ENCODE assay signal across 17 cellular contexts in genomic region chr11:103892603-103893002, GRCh38.
DNase-seq lines count a peak whose midpoint lies in the region; ATAC-seq and TF ChIP-seq lines count a peak whose summit lies in the region.
"Had no signal": no experiment of that assay in that cellular context is flagged by ENCODE, and none has a peak within 500 bp of the region (broad histone marks: within the 10 kb centered on the region; RNA-seq: fewer than 3 reads in every experiment).

No MANE protein-coding gene starts in this region.

- H3K27me3 ChIP-seq in SJSA1 (replicated peaks): no peaks in the 10 kb centered on the region
- no peaks in the 10 kb centered on the region for H3K27me3 ChIP-seq in upper lobe of right lung
- no peaks in the 10 kb centered on the region for H3K27me3 ChIP-seq in thyroid gland
- H3K27me3 ChIP-seq: transverse colon had no signal

- H3K4me1 ChIP-seq in SJSA1 (replicated peaks) (peaks cover 32% of the 10 kb centered on the region), upper lobe of right lung (no peaks in the 10 kb centered on the region), thyroid gland (no peaks in the 10 kb centered on the region)
- H3K4me1 ChIP-seq: transverse colon had no signal

- H3K9me3 ChIP-seq in SJSA1 (replicated peaks) (no peaks in the 10 kb centered on the region), upper lobe of right lung (no peaks in the 10 kb centered on the region), thyroid gland (no peaks in the 10 kb centered on the region)
- H3K9me3 ChIP-seq: transverse colon had no signal

- H3K36me3 Mint-ChIP-seq in T-helper 2 cell treated with Interferon-gamma antibody and Interleukin-4, amounts not matched to agents 5 μg/mL and 100 μg/mL, for 36 hours (ENCODE audit: low read depth): no peaks in the 10 kb centered on the region

- in situ Hi-C loops in G401 (cut with HindIII; ENCODE audit: low sequenced_read_pairs): no loop called here

- 77 to 89% methylated on average over 5 of the region's 5 CpGs for WGBS in thyroid gland, 2 donors

- H3K9me3 Mint-ChIP-seq in T-helper 2 cell treated with Interferon-gamma antibody and Interleukin-4, amounts not matched to agents 5 μg/mL and 100 μg/mL, for 36 hours: peaks cover 8% of the 10 kb centered on the region

- no peaks in the 10 kb centered on the region for H3K27me3 Mint-ChIP-seq in T-helper 2 cell treated with Interferon-gamma antibody and Interleukin-4, amounts not matched to agents 5 μg/mL and 100 μg/mL, for 36 hours (ENCODE audit: low read depth)

- H3K4me1 Mint-ChIP-seq in T-helper 2 cell treated with Interferon-gamma antibody and Interleukin-4, amounts not matched to agents 5 μg/mL and 100 μg/mL, for 36 hours (ENCODE audit: low read depth): no peaks in the 10 kb centered on the region

- H3K4me3 ChIP-seq in SJSA1 (no peak overlapping the region), fibroblast of pulmonary artery (replicated peaks; ENCODE audit: low read depth, low read length) (no peak overlapping the region), upper lobe of right lung (no peak overlapping the region), thyroid gland (replicated peaks in 1 of 3) (no peak overlapping the region)
- H3K4me3 ChIP-seq: lung, transverse colon had no signal

- intact Hi-C loops in upper lobe of right lung (cut with DNase I): no loop called here
- intact Hi-C loops in thyroid gland (cut with DNase I): no loop called here

- no peak for TF ChIP-seq POLR2A in thyroid gland (IDR thresholded peaks at IDR 0.05)

- peak; percentile 13 for DNase-seq in NOMO-1 treated with DMSO at 0.1 percent for 48 hours (lab: John Stamatoyannopoulos, UW; ENCODE audit: unreplicated experiment)
- no peak for DNase-seq in NOMO-1 treated with dmso at 0.1 percent for 144 hours (lab: John Stamatoyannopoulos, UW; ENCODE audit: unreplicated experiment)
- peak; percentile 84 to 89 for DNase-seq in SJSA1 (ENCODE audit: low read depth in 1 of 2, low spot score in 2 of 2)
- peak; percentile 72 for DNase-seq in fibroblast of pulmonary artery (ENCODE audit: low read depth)
- no peak for DNase-seq in upper lobe of right lung
- DNase-seq in G401 (ENCODE audit: low spot score): no peak
- DNase-seq in thyroid gland: no peak
- DNase-seq in T-helper 2 cell treated with Interferon-gamma antibody and Interleukin-4, amounts not matched to agents 5 μg/mL and 100 μg/mL, for 36 hours (ENCODE audit: low spot score): no peak
- DNase-seq: aorta; DMS153; effector CD4-positive, alpha-beta T cell; NCI-H1436 treated with DMSO at 0.1 percent for 48 hours; NCI-H748 treated with DMSO at 0.1 percent for 48 hours; stimulated activated CD4-positive, alpha-beta T cell treated with anti-CD3 and anti-CD28 coated beads, Interleukin-12 subunit alpha, Interleukin-12 subunit beta, amount 100 ng/mL, for 4 hours; transverse colon had no signal

- H3K36me3 ChIP-seq in SJSA1: no peaks in the 10 kb centered on the region
- H3K36me3 ChIP-seq in upper lobe of right lung: no peaks in the 10 kb centered on the region
- H3K36me3 ChIP-seq in thyroid gland: no peaks in the 10 kb centered on the region
- H3K36me3 ChIP-seq: transverse colon had no signal

- H3K27ac Mint-ChIP-seq in T-helper 2 cell treated with Interferon-gamma antibody and Interleukin-4, amounts not matched to agents 5 μg/mL and 100 μg/mL, for 36 hours: no peak overlapping the region

- TF ChIP-seq CTCF in fibroblast of pulmonary artery (IDR thresholded peaks at IDR 0.05; ENCODE audit: low read length, missing control alignments): no peak
- no peak for TF ChIP-seq CTCF in upper lobe of right lung (IDR thresholded peaks at IDR 0.05)
- no peak for TF ChIP-seq CTCF in thyroid gland (IDR thresholded peaks at IDR 0.05)

- ATAC-seq in upper lobe of right lung: peak; percentile 30
- ATAC-seq: HepG2 had no signal

- no peak overlapping the region for H3K4me3 Mint-ChIP-seq in T-helper 2 cell treated with Interferon-gamma antibody and Interleukin-4, amounts not matched to agents 5 μg/mL and 100 μg/mL, for 36 hours

- H3K27ac ChIP-seq in SJSA1 (peak overlapping the region; percentile 57), upper lobe of right lung (no peak overlapping the region), thyroid gland (no peak overlapping the region)
- H3K27ac ChIP-seq: transverse colon had no signal

Comparison
In these comparisons a context has a peak if more than half of its experiments do, and no peak if none do; other contexts are left out.
1. DNase-seq: peak in NOMO-1 treated with DMSO at 0.1 percent for 48 hours (single experiment), SJSA1 (2 of 2) and fibroblast of pulmonary artery (single experiment); none in NOMO-1 treated with dmso at 0.1 percent for 144 hours (single experiment), upper lobe of right lung (single experiment), G401 (single experiment), thyroid gland (0 of 2) and T-helper 2 cell treated with Interferon-gamma antibody and Interleukin-4, amounts not matched to agents 5 μg/mL and 100 μg/mL, for 36 hours (single experiment).